In the genomic region with DNA sequence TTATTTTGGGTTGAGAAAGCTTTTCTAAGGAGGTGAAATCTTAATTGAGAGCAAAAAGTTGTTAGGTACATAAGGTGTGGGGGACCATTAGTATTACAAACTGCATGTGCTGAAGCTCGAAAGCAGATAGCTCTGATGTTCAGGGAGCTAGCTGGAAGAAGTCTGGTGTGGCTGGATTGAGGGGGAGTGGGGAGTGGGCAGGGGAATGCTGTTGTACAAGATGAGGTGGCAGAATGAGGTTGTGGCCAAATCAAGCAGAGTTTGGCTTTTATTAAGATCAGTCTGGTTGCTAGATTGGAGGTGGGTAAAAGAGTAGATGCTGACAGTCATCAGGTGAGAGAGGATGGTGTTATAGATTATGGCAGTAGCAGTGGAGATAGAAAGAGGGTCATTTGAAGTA, we compare ENCODE assay signal across 1 cellular context.
TF ChIP-seq lines count a peak whose summit lies in the region.

No MANE protein-coding gene starts in this region.

TF ChIP-seq in H1, 55 proteins besides CTCF, POLR2A, EP300 and RAD21:
- TF ChIP-seq TEAD4 (IDR thresholded peaks at IDR 0.05; ENCODE audit: low read depth, low read length) (no peak), CBX8 (IDR thresholded peaks at IDR 0.05; ENCODE audit: borderline replicate concordance, low read depth, low read length) (no peak), RFX5 (IDR thresholded peaks at IDR 0.05; ENCODE audit: borderline replicate concordance, low read depth, low read length) (no peak), POLR2AphosphoS5 (IDR thresholded peaks at IDR 0.05; ENCODE audit: low read depth, low read length) (no peak), TCF12 (IDR thresholded peaks at IDR 0.05; ENCODE audit: low read depth, low read length) (no peak), SIN3A (conservative IDR thresholded peaks at IDR 0.05 in 1 of 2, IDR thresholded peaks at IDR 0.05 in 1 of 2; ENCODE audit: low read depth in 1 of 2, low read length in 2 of 2) (no peak), SAP30 (IDR thresholded peaks at IDR 0.05; ENCODE audit: insufficient read depth, insufficient replicate concordance, low read length) (no peak), CTBP2 (IDR thresholded peaks at IDR 0.05; ENCODE audit: borderline replicate concordance, insufficient read depth, insufficient read length, low read length) (no peak), CREB1 (IDR thresholded peaks at IDR 0.05) (no peak), EZH2 (IDR thresholded peaks at IDR 0.05; ENCODE audit: low read depth, low read length, severe bottlenecking) (no peak), SP4 (IDR thresholded peaks at IDR 0.05; ENCODE audit: low read length) (no peak)
- TF ChIP-seq, protein P1, sequence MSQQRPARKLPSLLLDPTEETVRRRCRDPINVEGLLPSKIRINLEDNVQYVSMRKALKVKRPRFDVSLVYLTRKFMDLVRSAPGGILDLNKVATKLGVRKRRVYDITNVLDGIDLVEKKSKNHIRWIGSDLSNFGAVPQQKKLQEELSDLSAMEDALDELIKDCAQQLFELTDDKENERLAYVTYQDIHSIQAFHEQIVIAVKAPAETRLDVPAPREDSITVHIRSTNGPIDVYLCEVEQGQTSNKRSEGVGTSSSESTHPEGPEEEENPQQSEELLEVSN (IDR thresholded peaks at IDR 0.05) = no peak
